In genomic region chr3:155702745-155703581, GRCh38 we compare ENCODE assay signal across 1 cellular context.
A peak's percentile ranks its signal among the peaks of the same experiment; 100 is the strongest.
TF ChIP-seq lines count a peak whose summit lies in the region.

No MANE protein-coding gene starts in this region.

TF ChIP-seq in K562, 482 proteins besides CTCF, POLR2A, EP300 and RAD21:
- TF ChIP-seq TRIM25 (IDR thresholded peaks at IDR 0.05; ENCODE audit: borderline replicate concordance) (no peak), KLF1 (tag; IDR thresholded peaks at IDR 0.05) (no peak), U2AF2 (optimal IDR thresholded peaks at IDR 0.05; ENCODE audit: low read depth, low read length) (no peak), SIX5 (IDR thresholded peaks at IDR 0.05; ENCODE audit: borderline replicate concordance in 1 of 2, insufficient read depth in 1 of 2, low read depth in 1 of 2, low read length in 2 of 2) (no peak), HNRNPK (IDR thresholded peaks at IDR 0.05; ENCODE audit: low read depth, low read length, poor library complexity, severe bottlenecking) (no peak), YY1 (IDR thresholded peaks at IDR 0.05; ENCODE audit: borderline replicate concordance in 1 of 3, control insufficient read depth in 1 of 3, extremely low read depth in 1 of 3, insufficient read depth in 3 of 3, insufficient read length in 1 of 3, insufficient replicate concordance in 2 of 3, low read depth in 1 of 3, low read length in 2 of 3) (no peak), ZFPM2 (CRISPR knock-in tag; IDR thresholded peaks at IDR 0.05) (no peak), DDX20 (tag; IDR thresholded peaks at IDR 0.05; ENCODE audit: low read depth) (no peak), POLR3A (IDR thresholded peaks at IDR 0.05; ENCODE audit: borderline replicate concordance, extremely low read depth, insufficient read depth, insufficient read length) (no peak), ZNF316 (IDR thresholded peaks at IDR 0.05) (peak; percentile 36; the same call in 1 of the 2 replicates), C11orf30 (IDR thresholded peaks at IDR 0.05; ENCODE audit: low read depth) (0 out of 2 replicates have a peak, but pooled peaks have one; percentile 16)
